In genomic region chr9:128215491-128216404, GRCh38 we compare ENCODE assay signal across 9 cellular contexts. TPM values are rescaled to one million over a fixed set of nuclear protein-coding genes. Genes with fewer than 3 reads are reported as not detected.
DNase-seq lines count a peak whose midpoint lies in the region; ATAC-seq and TF ChIP-seq lines count a peak whose summit lies in the region.
"Had no signal": no experiment of that assay in that cellular context is flagged by ENCODE, and none has a peak within 500 bp of the region (broad histone marks: within the 10 kb centered on the region; RNA-seq: fewer than 3 reads in every experiment).

No MANE protein-coding gene starts in this region.

- H3K27ac ChIP-seq in GM23248: peak overlapping the region; percentile 58
- H3K27ac ChIP-seq in body of pancreas: peak overlapping the region; percentile 73 to 87 (median 78)
- peak overlapping the region in 4 of 5 donors; percentile 15 to 63 (median 50) for H3K27ac ChIP-seq in stomach

- WGBS in GM23248 (ENCODE audit: low coverage in 1 of 2, low lambda C conversion rate in 2 of 2, missing lambda C conversion rate in 2 of 2), 2 experiments: 14% methylated on average over 9 to 10 of the region's 10 CpGs
- 81 to 90% methylated on average over 8 to 10 of the region's 10 CpGs for WGBS in body of pancreas, 2 donors
- 64 to 71% (median 66%) methylated on average over 8 to 10 of the region's 10 CpGs for WGBS in stomach, 5 donors

- intact Hi-C loops in body of pancreas (cut with DNase I): no loop called here
- intact Hi-C loops in stomach (cut with DNase I; ENCODE audit: low total_unique reads): no loop called here

- H4K20me1 ChIP-seq in GM23248 (ENCODE audit: insufficient read depth): no peaks in the 10 kb centered on the region

- peaks cover 6% of the 10 kb centered on the region for H3F3A ChIP-seq in GM23248 (ENCODE audit: insufficient read depth)

- no peak for TF ChIP-seq EP300 in stomach (IDR thresholded peaks at IDR 0.05)

- no peaks in the 10 kb centered on the region for H3K79me2 ChIP-seq in GM23248 (ENCODE audit: insufficient read depth)

- H3K27me3 ChIP-seq in GM23248 (replicated peaks; ENCODE audit: insufficient read depth) (no peaks in the 10 kb centered on the region), body of pancreas (no peaks in the 10 kb centered on the region), stomach (peaks cover 0 to 10% (median 0%) of the 10 kb centered on the region in 3 donors)

- H3K36me3 ChIP-seq in GM23248 (ENCODE audit: low read depth) (no peaks in the 10 kb centered on the region; the same call in 1 of the 2 replicates), body of pancreas (replicated peaks in 1 of 2; ENCODE audit: insufficient read depth in 1 of 2, low read depth in 2 of 2) (no peaks in the 10 kb centered on the region), stomach (no peaks in the 10 kb centered on the region)

- H3K9me2 ChIP-seq in GM23248 (ENCODE audit: insufficient read depth): no peaks in the 10 kb centered on the region

- H3K4me2 ChIP-seq in GM23248 (ENCODE audit: unreplicated experiment): peak overlapping the region; percentile 48
- H3K4me2 ChIP-seq: GM23338 had no signal

- H2AFZ ChIP-seq in GM23248: peak overlapping the region; percentile 49
- H2AFZ ChIP-seq: GM23338 had no signal

- TF ChIP-seq CTCF in body of pancreas (IDR thresholded peaks at IDR 0.05) (no peak), stomach (IDR thresholded peaks at IDR 0.05) (no peak)

- no peak for ATAC-seq in body of pancreas
- ATAC-seq: GM23338 had no signal

- in situ Hi-C loops in GM23248 (cut with MboI): no loop called here

- peaks cover 26% of the 10 kb centered on the region for H3K4me1 ChIP-seq in GM23248 (ENCODE audit: insufficient read depth)
- H3K4me1 ChIP-seq in body of pancreas: peaks cover 50% of the 10 kb centered on the region
- H3K4me1 ChIP-seq in stomach: peaks cover 5 to 18% (median 15%) of the 10 kb centered on the region in 4 donors

- H3K4me3 ChIP-seq in GM23248 (no peak overlapping the region), body of pancreas (no peak overlapping the region), stomach (no peak overlapping the region)
- H3K4me3 ChIP-seq: GM23338 had no signal

- DNase-seq in GM23248 (peak; percentile 79), body of pancreas (peak in 1 of 4 donors; percentile 17), islet precursor cell (peak; percentile 83), stomach (no peak), SHP77 treated with DMSO at 0.1 percent for 48 hours (lab: John Stamatoyannopoulos, UW) (no peak), Kasumi-1 (lab: John Stamatoyannopoulos, UW) (no peak), NCI-H1092 treated with DMSO at 0.1 percent for 48 hours (lab: John Stamatoyannopoulos, UW) (no peak)
- no peak for DNase-seq in stimulated activated CD4-positive, alpha-beta T cell treated with anti-CD3 and anti-CD28 coated beads, Interleukin-2, amount 100 ng/mL, for 48 hours

- H3K9me3 ChIP-seq in GM23248 (ENCODE audit: low read depth) (no peaks in the 10 kb centered on the region), body of pancreas (no peaks in the 10 kb centered on the region), stomach (no peaks in the 10 kb centered on the region)

- no peak for TF ChIP-seq POLR2A in body of pancreas (IDR thresholded peaks at IDR 0.05)
- TF ChIP-seq POLR2A in stomach (IDR thresholded peaks at IDR 0.05): no peak

- peak overlapping the region; percentile 57 for H3K9ac ChIP-seq in GM23248

RNA-seq across cellular contexts. Expression of gene DNM1, which starts 12.6 kb away (rescaled TPM):
- 11.3 and 12.1 TPM in 2 replicates for total RNA-seq in GM23248 (2014; rRNA removed; shearing (Covaris generic))
- polyA plus RNA-seq in GM23248 (2016; fragmentation: Nextera tagmentation; extraction: Ambion mirVana): 13.7 and 19.0 TPM in 2 replicates
- 10 to 100 TPM; 13.0 to 29.0 TPM for total RNA-seq in body of pancreas
- total RNA-seq in stomach: 10 to 100 TPM; 20.1 to 60.8 (median 25.0) TPM
- 1 to 10 TPM; 2.3 to 4.8 (median 3.5) TPM for polyA plus RNA-seq in stomach

RNA-seq across cellular contexts. Expression of gene CIZ1, which starts 24.4 kb away (rescaled TPM):
- total RNA-seq in GM23248 (2014; rRNA removed; shearing (Covaris generic)): 39.1 and 48.5 TPM in 2 replicates
- polyA plus RNA-seq in GM23248 (2016; fragmentation: Nextera tagmentation; extraction: Ambion mirVana) (73.1 and 74.7 TPM in 2 replicates), stomach (10 to 100 TPM; 41.0 to 62.7 (median 49.0) TPM)
- total RNA-seq in body of pancreas (10 to 100 TPM; 58.4 to 61.6 TPM), stomach (100 to 1,000 TPM in 1 of 5 donors, 10 to 100 TPM in 4; 15.2 to 217 (median 62.2) TPM)

RNA-seq across cellular contexts. Expression of gene BBLN, which starts 55.7 kb away (rescaled TPM):
- 229 and 315 TPM in 2 replicates for total RNA-seq in GM23248 (2014; rRNA removed; shearing (Covaris generic))
- polyA plus RNA-seq in GM23248 (2016; fragmentation: Nextera tagmentation; extraction: Ambion mirVana) (137 and 142 TPM in 2 replicates), stomach (100 to 1,000 TPM; 108 to 161 (median 147) TPM)
- total RNA-seq in body of pancreas (100 to 1,000 TPM; 113 to 129 TPM), stomach (100 to 1,000 TPM in 2 of 5 donors, 10 to 100 TPM in 2, not detected in 1; 17.8 to 193 (median 113) TPM)

Comparison
In these comparisons a context has a peak if more than half of its experiments do, and no peak if none do; other contexts are left out.
1. DNase-seq: peak in GM23248 (single experiment) and islet precursor cell (single experiment); none in stomach (single experiment), SHP77 treated with DMSO at 0.1 percent for 48 hours (single experiment), stimulated activated CD4-positive, alpha-beta T cell treated with anti-CD3 and anti-CD28 coated beads, Interleukin-2, amount 100 ng/mL, for 48 hours (0 of 2), Kasumi-1 (0 of 2) and NCI-H1092 treated with DMSO at 0.1 percent for 48 hours (single experiment).
2. Peak in every context shown above with its lines, with median percentiles within 50 percentile points of each other: H3K27ac ChIP-seq.